In genomic region chr14:24366664-24367505, GRCh38 we compare ENCODE assay signal across 8 cellular contexts. TPM values are rescaled to one million over a fixed set of nuclear protein-coding genes. Genes with fewer than 3 reads are reported as not detected.
DNase-seq lines count a peak whose midpoint lies in the region; ATAC-seq and TF ChIP-seq lines count a peak whose summit lies in the region.

No MANE protein-coding gene starts in this region.

- peaks cover 0 to 26% (median 4%) of the 10 kb centered on the region in 3 donors for H3K27me3 Mint-ChIP-seq in naive B cell

- H3K27ac ChIP-seq in C4-2B, result peak overlapping the region; percentile 46

- peak overlapping the region; percentile 77 to 97 (median 88) for H3K4me3 Mint-ChIP-seq in naive B cell

- H3K27ac Mint-ChIP-seq in naive B cell, result peak overlapping the region; percentile 87 to 97 (median 92)

- no peaks in the 10 kb centered on the region for H3K36me3 Mint-ChIP-seq in naive B cell

- no peak for TF ChIP-seq CTCF in C4-2B (conservative IDR thresholded peaks at IDR 0.05)

- no peaks in the 10 kb centered on the region for H3K9me3 Mint-ChIP-seq in naive B cell

- ATAC-seq in GM18868 (IDR thresholded peaks at IDR 0.05; ENCODE audit: unreplicated experiment) (peak; percentile 64), HG03039 (IDR thresholded peaks at IDR 0.05; ENCODE audit: unreplicated experiment) (peak; percentile 43), naive B cell (ENCODE audit: low read depth in 2 of 2) (peak; percentile 76 to 78)

- H3K4me1 Mint-ChIP-seq in naive B cell, result peaks cover 34 to 38% (median 35%) of the 10 kb centered on the region in 3 donors

- DNase-seq in NCI-H2107 treated with DMSO at 0.1 percent for 48 hours (lab: John Stamatoyannopoulos, UW; ENCODE audit: unreplicated experiment), result peak; percentile 98
- DNase-seq in activated T-cell treated with anti-CD3 and anti-CD28 coated beads, Interleukin-2, amount 50 U/mL, for 48 hours, result peak; percentile 59 to 63
- peak; percentile 97 for DNase-seq in fibroblast of the conjunctiva (ENCODE audit: low read depth)
- DNase-seq in naive B cell, result peak; percentile 96
- DNase-seq in ureter (ENCODE audit: low spot score), result peak; percentile 93

RNA-seq across cellular contexts. Expression of gene NFATC4, which starts 1.1 kb away (rescaled TPM):
- under 1 TPM in 2 of 6 donors, not detected in 4; 0.19 to 0.43 TPM for polyA plus RNA-seq in naive B cell (ENCODE audit: low read depth in 6 of 6)
- 67.2 TPM for total RNA-seq in ureter

RNA-seq across cellular contexts. Expression of gene RIPK3, which starts 27.1 kb away (rescaled TPM):
- polyA plus RNA-seq in naive B cell (ENCODE audit: low read depth in 6 of 6), result 10 to 100 TPM in 2 of 6 donors, 1 to 10 TPM in 3, not detected in 1; 7.7 to 12.9 (median 9.3) TPM
- 22.4 TPM for total RNA-seq in ureter

RNA-seq across cellular contexts. Expression of gene NYNRIN, which starts 31.9 kb away (rescaled TPM):
- polyA plus RNA-seq in naive B cell (ENCODE audit: low read depth in 6 of 6), result under 1 TPM in 2 of 6 donors, not detected in 4; 0.05 to 0.14 TPM
- 32.7 TPM for total RNA-seq in ureter

RNA-seq across cellular contexts. Expression of gene ADCY4, which starts 32.0 kb away (rescaled TPM):
- under 1 TPM in 3 of 6 donors, not detected in 3; 0.29 to 0.53 (median 0.32) TPM for polyA plus RNA-seq in naive B cell (ENCODE audit: low read depth in 6 of 6)
- total RNA-seq in ureter, result 61.7 TPM

RNA-seq across cellular contexts. Expression of gene LTB4R, which starts 55.6 kb away (rescaled TPM):
- polyA plus RNA-seq in naive B cell (ENCODE audit: low read depth in 6 of 6), result 1 to 10 TPM; 1.4 to 2.4 (median 2.1) TPM
- 9.6 TPM for total RNA-seq in ureter

Comparison
In these comparisons a context has a peak if more than half of its experiments do, and no peak if none do; other contexts are left out.
1. Peak in every context shown above with its lines: DNase-seq, ATAC-seq and H3K27ac ChIP-seq.